6 cellular contexts compared by ENCODE assay signal in genomic region chr16:2205967-2206313, GRCh38. TPM values are rescaled to one million over a fixed set of nuclear protein-coding genes. Genes with fewer than 3 reads are reported as not detected.
DNase-seq lines count a peak whose midpoint lies in the region; ATAC-seq and FAIRE-seq lines count a peak whose summit lies in the region.

No MANE protein-coding gene starts in this region.

- no peak for DNase-seq in stimulated activated effector memory CD8-positive, alpha-beta T cell treated with anti-CD3 and anti-CD28 coated beads, Interleukin-12 subunit alpha, Interleukin-12 subunit beta, amount 100 ng/mL, for 72 hours (ENCODE audit: low spot score in 2 of 2)
- no peak for DNase-seq in GM19239 (ENCODE audit: insufficient read length, low spot score)
- no peak for DNase-seq in activated CD8-positive, alpha-beta memory T cell treated with anti-CD3 and anti-CD28 coated beads, Interleukin-2, amount 50 U/mL, for 48 hours

- H3K36me3 Mint-ChIP-seq in stimulated activated effector memory CD8-positive, alpha-beta T cell treated with anti-CD3 and anti-CD28 coated beads, Interleukin-12 subunit alpha, Interleukin-12 subunit beta, amount 100 ng/mL, for 72 hours: peaks cover 34% of the 10 kb centered on the region

- peaks cover 31% of the 10 kb centered on the region for H3K4me1 Mint-ChIP-seq in stimulated activated effector memory CD8-positive, alpha-beta T cell treated with anti-CD3 and anti-CD28 coated beads, Interleukin-12 subunit alpha, Interleukin-12 subunit beta, amount 100 ng/mL, for 72 hours

- peak overlapping the region; percentile 75 for H3K4me3 Mint-ChIP-seq in stimulated activated effector memory CD8-positive, alpha-beta T cell treated with anti-CD3 and anti-CD28 coated beads, Interleukin-12 subunit alpha, Interleukin-12 subunit beta, amount 100 ng/mL, for 72 hours

- H3K9me3 Mint-ChIP-seq in stimulated activated effector memory CD8-positive, alpha-beta T cell treated with anti-CD3 and anti-CD28 coated beads, Interleukin-12 subunit alpha, Interleukin-12 subunit beta, amount 100 ng/mL, for 72 hours: no peaks in the 10 kb centered on the region

- peak overlapping the region; percentile 80 for H3K27ac Mint-ChIP-seq in stimulated activated effector memory CD8-positive, alpha-beta T cell treated with anti-CD3 and anti-CD28 coated beads, Interleukin-12 subunit alpha, Interleukin-12 subunit beta, amount 100 ng/mL, for 72 hours

- peak; percentile 6 for ATAC-seq in GM18508 (IDR thresholded peaks at IDR 0.05; ENCODE audit: insufficient read depth, unreplicated experiment)
- ATAC-seq in HG03571 (IDR thresholded peaks at IDR 0.05; ENCODE audit: unreplicated experiment): peak; percentile 5
- ATAC-seq in esophagus mucosa: peak; percentile 17
- peak; percentile 3 for ATAC-seq in stimulated activated effector memory CD8-positive, alpha-beta T cell treated with anti-CD3 and anti-CD28 coated beads, Interleukin-12 subunit alpha, Interleukin-12 subunit beta, amount 100 ng/mL, for 72 hours

- no peak for FAIRE-seq in GM19239 (lab: Jason Lieb, UNC)

RNA-seq across cellular contexts. Expression of gene MLST8, which starts 0.7 kb away (rescaled TPM):
- 28.5 TPM for total RNA-seq in esophagus mucosa

RNA-seq across cellular contexts. Expression of gene BRICD5, which starts 4.7 kb away (rescaled TPM):
- total RNA-seq in esophagus mucosa: 0.36 TPM

RNA-seq across cellular contexts. Expression of gene PGP, which starts 8.7 kb away (rescaled TPM):
- total RNA-seq in esophagus mucosa: 6.6 TPM

RNA-seq across cellular contexts. Expression of gene CASKIN1, which starts 9.5 kb away (rescaled TPM):
- 0.08 TPM for total RNA-seq in esophagus mucosa

RNA-seq across cellular contexts. Expression of gene E4F1, which starts 17.5 kb away (rescaled TPM):
- 10.7 TPM for total RNA-seq in esophagus mucosa
